Comparison of ENCODE assay signal across 22 cellular contexts in the genomic region with DNA sequence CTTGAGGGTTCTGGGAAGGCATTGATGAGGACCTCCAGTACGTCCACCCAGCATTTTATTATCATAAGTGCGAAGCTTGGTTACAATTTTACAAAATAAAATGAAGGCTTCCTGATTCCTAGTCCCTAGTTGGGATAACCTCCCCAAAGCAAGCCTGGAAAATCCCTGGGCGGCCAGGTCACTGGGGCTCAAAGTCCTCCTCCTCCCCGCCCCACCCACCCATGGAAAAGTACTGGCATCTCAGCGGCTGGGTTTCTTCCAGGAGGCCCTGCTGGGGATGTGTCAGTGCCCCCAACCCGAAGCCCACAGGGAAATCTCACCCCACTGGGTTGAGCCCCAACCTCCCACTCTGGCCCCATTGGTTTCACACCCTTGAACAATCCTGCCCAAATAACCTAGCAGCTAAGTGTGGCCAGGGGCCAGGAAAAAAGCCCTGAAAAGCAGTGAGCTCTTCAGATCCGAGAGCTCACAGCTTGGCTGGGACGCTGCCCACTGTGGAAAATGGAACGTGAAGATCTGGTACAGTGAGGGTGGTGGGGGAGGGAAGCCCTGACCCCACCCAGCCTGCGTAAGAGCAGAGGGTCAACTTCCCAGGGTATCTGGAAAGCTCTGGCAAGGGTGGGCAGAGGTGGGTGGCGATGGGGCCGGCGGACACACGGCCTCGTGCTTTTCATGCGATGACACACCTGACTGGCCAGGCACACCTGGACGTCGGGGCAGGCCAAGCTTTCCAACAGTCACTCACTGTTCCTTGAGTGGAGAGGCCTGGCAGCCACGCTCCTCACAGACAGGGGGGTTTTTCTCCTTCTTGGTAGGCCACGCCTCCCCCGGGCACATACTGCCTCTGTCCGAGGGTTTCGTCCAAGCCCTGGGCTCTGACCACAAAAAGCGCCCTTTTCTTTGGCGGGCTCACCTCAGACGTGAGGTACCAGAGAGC.
A peak's percentile ranks its signal among the peaks of the same experiment; 100 is the strongest.
DNase-seq lines count a peak whose midpoint lies in the region; ATAC-seq and TF ChIP-seq lines count a peak whose summit lies in the region.
"Had no signal": no experiment of that assay in that cellular context is flagged by ENCODE, and none has a peak within 500 bp of the region (broad histone marks: within the 10 kb centered on the region; RNA-seq: fewer than 3 reads in every experiment).

No MANE protein-coding gene starts in this region.

- POLR2A ChIA-PET in RWPE1 (lab: Yijun Ruan, JAX; ENCODE audit: low non-redundant PET) = no interaction called here

- H3K4me1 Mint-ChIP-seq in glutamatergic neuron (ENCODE audit: low read depth, unreplicated experiment) = peaks cover 7% of the 10 kb centered on the region

- no peak for ATAC-seq in upper lobe of right lung
- ATAC-seq: effector memory CD8-positive, alpha-beta T cell had no signal

- intact Hi-C loops in upper lobe of right lung (cut with DNase I) = no loop called here

- peaks cover 5% of the 10 kb centered on the region for H3K9me3 Mint-ChIP-seq in glutamatergic neuron (ENCODE audit: unreplicated experiment)
- H3K9me3 Mint-ChIP-seq: nephron progenitor cell; T-helper 1 cell treated with Interleukin-12 subunit alpha and Interleukin-12 subunit beta and Interleukin-4 antibody, amounts not matched to agents 30 μg/mL and 1 μg/mL, for 36 hours had no signal

- DNase-seq in RWPE1 (ENCODE audit: low spot score) (no peak), hippocampal formation (lab: John Stamatoyannopoulos, UW) (peak; percentile 14 to 27), upper lobe of right lung (peak; percentile 54), kidney glomerular epithelial cell (lab: John Stamatoyannopoulos, UW) (no peak), glutamatergic neuron (no peak), AG08396 (ENCODE audit: low spot score) (no peak)
- DNase-seq: activated CD4-positive, alpha-beta T cell treated with anti-CD3 and anti-CD28 coated beads, Interleukin-2, amount 50 U/mL, for 48 hours; activated naive CD4-positive, alpha-beta T cell; AML-193; aorta; cerebellar nuclear complex; effector memory CD8-positive, alpha-beta T cell; esophagus squamous epithelium; mammary epithelial cell; NCI-H1417 treated with DMSO at 0.1 percent for 48 hours; NCI-H2171; NCI-H748 treated with DMSO at 0.1 percent for 48 hours; nephron progenitor cell; SJCRH30 had no signal

- TF ChIP-seq CTCF in RWPE1 (conservative IDR thresholded peaks at IDR 0.05; ENCODE audit: low read depth) = no peak
- TF ChIP-seq CTCF in upper lobe of right lung (IDR thresholded peaks at IDR 0.05) = no peak
- TF ChIP-seq CTCF in glutamatergic neuron (IDR thresholded peaks at IDR 0.05; ENCODE audit: partially characterized antibody, unreplicated experiment) = no peak

- H3K27me3 ChIP-seq in muscle layer of duodenum (ENCODE audit: low read depth, low read length) (no peaks in the 10 kb centered on the region), upper lobe of right lung (no peaks in the 10 kb centered on the region)
- H3K27me3 ChIP-seq: esophagus squamous epithelium, SJCRH30 had no signal

- CTCF ChIA-PET in RWPE1 (lab: Yijun Ruan, JAX) = interaction anchor here (0.8 kb wide), 1 partner anchor 112 kb away, joined by 4 read pairs; no protein-coding TSS in a partner anchor

- H3K9me3 ChIP-seq in muscle layer of duodenum (ENCODE audit: control insufficient read depth in 1 of 2, low read length in 2 of 2) (no peaks in the 10 kb centered on the region), upper lobe of right lung (no peaks in the 10 kb centered on the region)
- H3K9me3 ChIP-seq: esophagus squamous epithelium, SJCRH30, thoracic aorta had no signal

- H3K36me3 Mint-ChIP-seq in glutamatergic neuron (ENCODE audit: unreplicated experiment) = no peaks in the 10 kb centered on the region

- H3K4me3 ChIP-seq in muscle layer of duodenum (ENCODE audit: low read depth in 1 of 2, low read length in 2 of 2) (no peak overlapping the region), upper lobe of right lung (no peak overlapping the region)
- H3K4me3 ChIP-seq: esophagus squamous epithelium, SJCRH30, thoracic aorta had no signal

- no peak overlapping the region for H3K27ac Mint-ChIP-seq in glutamatergic neuron (ENCODE audit: unreplicated experiment)
- H3K27ac Mint-ChIP-seq: effector memory CD8-positive, alpha-beta T cell; nephron progenitor cell; T-helper 1 cell treated with Interleukin-12 subunit alpha and Interleukin-12 subunit beta and Interleukin-4 antibody, amounts not matched to agents 30 μg/mL and 1 μg/mL, for 36 hours had no signal

- peaks cover 4% of the 10 kb centered on the region for H3K27me3 Mint-ChIP-seq in glutamatergic neuron (ENCODE audit: unreplicated experiment)

- no peaks in the 10 kb centered on the region for H3K36me3 ChIP-seq in muscle layer of duodenum (ENCODE audit: control insufficient read depth in 1 of 2, insufficient read depth in 2 of 2, low read length in 2 of 2)
- no peaks in the 10 kb centered on the region for H3K36me3 ChIP-seq in upper lobe of right lung
- H3K36me3 ChIP-seq: esophagus squamous epithelium, SJCRH30, thoracic aorta had no signal

- H3K4me1 ChIP-seq in muscle layer of duodenum (ENCODE audit: control insufficient read depth in 1 of 2, insufficient read depth in 2 of 2, low read length in 2 of 2) (no peaks in the 10 kb centered on the region), upper lobe of right lung (no peaks in the 10 kb centered on the region)
- H3K4me1 ChIP-seq: SJCRH30 had no signal

- no peak overlapping the region for H3K4me3 Mint-ChIP-seq in glutamatergic neuron (ENCODE audit: unreplicated experiment)
- H3K4me3 Mint-ChIP-seq: effector memory CD8-positive, alpha-beta T cell; nephron progenitor cell; T-helper 1 cell treated with Interleukin-12 subunit alpha and Interleukin-12 subunit beta and Interleukin-4 antibody, amounts not matched to agents 30 μg/mL and 1 μg/mL, for 36 hours had no signal

- H3K27ac ChIP-seq in RWPE1 (0 out of 2 replicates have a peak overlapping the region, but pooled peaks have one; percentile 4), muscle layer of duodenum (ENCODE audit: low read length) (peak overlapping the region; percentile 81), upper lobe of right lung (no peak overlapping the region)
- H3K27ac ChIP-seq: esophagus squamous epithelium, SJCRH30, thoracic aorta had no signal

Comparison
In these comparisons a context has a peak if more than half of its experiments do, and no peak if none do; other contexts are left out.
1. DNase-seq: peak in hippocampal formation (2 of 2) and upper lobe of right lung (single experiment); none in RWPE1 (single experiment), kidney glomerular epithelial cell (single experiment), glutamatergic neuron (single experiment) and AG08396 (single experiment).